ENCODE assay signal across 21 cellular contexts in genomic region chr2:228763600-228763999, GRCh38.
"Had no signal": no experiment of that assay in that cellular context is flagged by ENCODE, and none has a peak within 500 bp of the region (broad histone marks: within the 10 kb centered on the region; RNA-seq: fewer than 3 reads in every experiment).

No MANE protein-coding gene starts in this region.

- H3K27ac Mint-ChIP-seq: activated CD4-positive, alpha-beta T cell treated with anti-CD3 and anti-CD28 coated beads, Interleukin-2, amount 10 ng/mL, durations not matched to agents 7 days and 5 days; activated CD8-positive, alpha-beta memory T cell treated with anti-CD3 and anti-CD28 coated beads, Interleukin-2, amount 10 ng/mL, durations not matched to agents 7 days and 5 days; activated CD8-positive, alpha-beta T cell treated with anti-CD3 and anti-CD28 coated beads for 36 hours; activated naive CD4-positive, alpha-beta T cell treated with anti-CD3 and anti-CD28 coated beads, Interleukin-2, amount 50 U/mL, for 24 hours; activated T-helper 1 cell treated with anti-CD3 and anti-CD28 coated beads, Interleukin-12 subunit alpha, Interleukin-12 subunit beta, Interleukin-2, Interleukin-4 antibody, amounts not matched to agents 30 ng/mL and 10 ng/mL and 1 ng/mL, durations not matched to agents 14 hours and 24 hours and 36 hours; memory B cell; stimulated activated naive B cell treated with anti-CD40 and anti-IgM and Interleukin-4, amounts not matched to agents 10 μg/mL and 1 μg/mL and 100 μg/mL, for 72 hours had no signal

- ATAC-seq: activated CD8-positive, alpha-beta memory T cell treated with anti-CD3 and anti-CD28 coated beads, Interleukin-2, amount 10 ng/mL, durations not matched to agents 7 days and 5 days; activated CD8-positive, alpha-beta T cell treated with anti-CD3 and anti-CD28 coated beads for 36 hours; heart left ventricle; left cardiac atrium; stimulated activated naive B cell treated with anti-CD40 and anti-IgM and Interleukin-4, amounts not matched to agents 10 μg/mL and 1 μg/mL and 100 μg/mL, for 72 hours had no signal

- H3K4me1 Mint-ChIP-seq: activated CD4-positive, alpha-beta T cell treated with anti-CD3 and anti-CD28 coated beads, Interleukin-2, amount 10 ng/mL, durations not matched to agents 7 days and 5 days; activated CD8-positive, alpha-beta memory T cell treated with anti-CD3 and anti-CD28 coated beads, Interleukin-2, amount 10 ng/mL, durations not matched to agents 7 days and 5 days; activated naive CD4-positive, alpha-beta T cell treated with anti-CD3 and anti-CD28 coated beads, Interleukin-2, amount 50 U/mL, for 24 hours; memory B cell; stimulated activated naive B cell treated with anti-CD40 and anti-IgM and Interleukin-4, amounts not matched to agents 10 μg/mL and 1 μg/mL and 100 μg/mL, for 72 hours had no signal

- DNase-seq: activated CD4-positive, alpha-beta T cell treated with anti-CD3 and anti-CD28 coated beads, Interleukin-2, amount 10 ng/mL, durations not matched to agents 7 days and 5 days; activated CD4-positive, CD25-positive, alpha-beta regulatory T cell treated with anti-CD3 and anti-CD28 coated beads, Interleukin-2, amount 50 U/mL, for 72 hours; activated CD8-positive, alpha-beta memory T cell treated with anti-CD3 and anti-CD28 coated beads, Interleukin-2, amount 10 ng/mL, durations not matched to agents 7 days and 5 days; activated CD8-positive, alpha-beta T cell treated with anti-CD3 and anti-CD28 coated beads for 36 hours; activated gamma-delta T cell treated with Interleukin-2 at 50 U/mL for 16 hours; activated T-cell treated with anti-CD3 and anti-CD28 coated beads for 4 hours; anterior cingulate cortex; heart left ventricle; islet precursor cell; left cardiac atrium; retina; sigmoid colon; stimulated activated CD4-positive, alpha-beta T cell treated with anti-CD3 and anti-CD28 coated beads, Interleukin-2, amount 100 ng/mL, for 48 hours; stimulated activated CD8-positive, alpha-beta memory T cell treated with anti-CD3 and anti-CD28 coated beads, Interleukin-4, amount 100 ng/mL, for 48 hours; stimulated activated naive B cell treated with anti-CD40 and anti-IgM and Interleukin-4, amounts not matched to agents 10 μg/mL and 1 μg/mL and 100 μg/mL, for 72 hours; transverse colon; WERI-Rb-1 had no signal

- H3K36me3 Mint-ChIP-seq: activated CD8-positive, alpha-beta memory T cell treated with anti-CD3 and anti-CD28 coated beads, Interleukin-2, amount 10 ng/mL, durations not matched to agents 7 days and 5 days; activated naive CD4-positive, alpha-beta T cell treated with anti-CD3 and anti-CD28 coated beads, Interleukin-2, amount 50 U/mL, for 24 hours; brain; memory B cell; stimulated activated naive B cell treated with anti-CD40 and anti-IgM and Interleukin-4, amounts not matched to agents 10 μg/mL and 1 μg/mL and 100 μg/mL, for 72 hours had no signal

- H3K27me3 Mint-ChIP-seq: activated CD4-positive, alpha-beta T cell treated with anti-CD3 and anti-CD28 coated beads, Interleukin-2, amount 10 ng/mL, durations not matched to agents 7 days and 5 days; activated CD8-positive, alpha-beta memory T cell treated with anti-CD3 and anti-CD28 coated beads, Interleukin-2, amount 10 ng/mL, durations not matched to agents 7 days and 5 days; activated CD8-positive, alpha-beta T cell treated with anti-CD3 and anti-CD28 coated beads for 36 hours; activated naive CD4-positive, alpha-beta T cell treated with anti-CD3 and anti-CD28 coated beads, Interleukin-2, amount 50 U/mL, for 24 hours; memory B cell; stimulated activated naive B cell treated with anti-CD40 and anti-IgM and Interleukin-4, amounts not matched to agents 10 μg/mL and 1 μg/mL and 100 μg/mL, for 72 hours had no signal

- H3K9me3 Mint-ChIP-seq: activated CD4-positive, alpha-beta T cell treated with anti-CD3 and anti-CD28 coated beads, Interleukin-2, amount 10 ng/mL, durations not matched to agents 7 days and 5 days; memory B cell; stimulated activated naive B cell treated with anti-CD40 and anti-IgM and Interleukin-4, amounts not matched to agents 10 μg/mL and 1 μg/mL and 100 μg/mL, for 72 hours had no signal

- H3K4me3 Mint-ChIP-seq: activated CD4-positive, alpha-beta T cell treated with anti-CD3 and anti-CD28 coated beads, Interleukin-2, amount 10 ng/mL, durations not matched to agents 7 days and 5 days; activated CD8-positive, alpha-beta memory T cell treated with anti-CD3 and anti-CD28 coated beads, Interleukin-2, amount 10 ng/mL, durations not matched to agents 7 days and 5 days; activated CD8-positive, alpha-beta T cell treated with anti-CD3 and anti-CD28 coated beads for 36 hours; activated naive CD4-positive, alpha-beta T cell treated with anti-CD3 and anti-CD28 coated beads, Interleukin-2, amount 50 U/mL, for 24 hours; activated T-helper 1 cell treated with anti-CD3 and anti-CD28 coated beads, Interleukin-12 subunit alpha, Interleukin-12 subunit beta, Interleukin-2, Interleukin-4 antibody, amounts not matched to agents 30 ng/mL and 10 ng/mL and 1 ng/mL, durations not matched to agents 14 hours and 24 hours and 36 hours; brain; memory B cell; stimulated activated naive B cell treated with anti-CD40 and anti-IgM and Interleukin-4, amounts not matched to agents 10 μg/mL and 1 μg/mL and 100 μg/mL, for 72 hours had no signal
